Comparison of ENCODE assay signal across 7 cellular contexts in genomic region chr16:25108054-25108453, GRCh38. TPM values are rescaled to one million over a fixed set of nuclear protein-coding genes. Genes with fewer than 3 reads are reported as not detected.
DNase-seq lines count a peak whose midpoint lies in the region; ATAC-seq and TF ChIP-seq lines count a peak whose summit lies in the region.

No MANE protein-coding gene starts in this region.

- H3K4me1 ChIP-seq in neutrophil (ENCODE audit: control insufficient read depth in 1 of 2, insufficient read depth in 1 of 2, low read depth in 1 of 2, low read length in 1 of 2): peaks cover 31% of the 10 kb centered on the region in 2 experiments

- H3K9me3 ChIP-seq in neutrophil: no peaks in the 10 kb centered on the region

- H3K27ac ChIP-seq in neutrophil: peak overlapping the region; percentile 82

- peak overlapping the region; percentile 91 for H3K27ac Mint-ChIP-seq in activated T-helper 17 cell treated with anti-CD3 and anti-CD28 coated beads, Interleukin-2, amount 50 U/mL, for 72 hours

- no peak for ATAC-seq in activated T-helper 17 cell treated with anti-CD3 and anti-CD28 coated beads, Interleukin-2, amount 50 U/mL, for 72 hours (replicated peaks)
- ATAC-seq in GM18505 (IDR thresholded peaks at IDR 0.05; ENCODE audit: unreplicated experiment): no peak

- no peaks in the 10 kb centered on the region for H3K9me3 Mint-ChIP-seq in activated T-helper 17 cell treated with anti-CD3 and anti-CD28 coated beads, Interleukin-2, amount 50 U/mL, for 72 hours

- no peaks in the 10 kb centered on the region for H3K27me3 ChIP-seq in neutrophil

- no peaks in the 10 kb centered on the region for H3K36me3 ChIP-seq in neutrophil

- H3K4me3 Mint-ChIP-seq in activated T-helper 17 cell treated with anti-CD3 and anti-CD28 coated beads, Interleukin-2, amount 50 U/mL, for 72 hours: peak overlapping the region; percentile 88

- H3K4me1 Mint-ChIP-seq in activated T-helper 17 cell treated with anti-CD3 and anti-CD28 coated beads, Interleukin-2, amount 50 U/mL, for 72 hours: peaks cover 14% of the 10 kb centered on the region

- TF ChIP-seq CTCF in GM12864 (IDR thresholded peaks at IDR 0.05; ENCODE audit: low read depth, low read length, missing control alignments) (peak; percentile 51), neutrophil (IDR thresholded peaks at IDR 0.05) (no peak)

- TF ChIP-seq POLR2A in GM18505 (IDR thresholded peaks at IDR 0.05; ENCODE audit: borderline replicate concordance, extremely low read depth, insufficient read depth, insufficient read length): no peak

- H3K4me3 ChIP-seq in GM12864 (ENCODE audit: low read depth, low read length) (no peak overlapping the region), neutrophil (ENCODE audit: low read depth in 1 of 2, low read length in 1 of 2) (peak overlapping the region in 1 of 2 experiments; percentile 95)

- H3K36me3 Mint-ChIP-seq in activated T-helper 17 cell treated with anti-CD3 and anti-CD28 coated beads, Interleukin-2, amount 50 U/mL, for 72 hours (ENCODE audit: low read depth): peaks cover 6% of the 10 kb centered on the region

- H3K27me3 Mint-ChIP-seq in activated T-helper 17 cell treated with anti-CD3 and anti-CD28 coated beads, Interleukin-2, amount 50 U/mL, for 72 hours: no peaks in the 10 kb centered on the region

- DNase-seq in GM12864 (ENCODE audit: low read depth): no peak
- DNase-seq in NCI-H82 (lab: John Stamatoyannopoulos, UW): peak; percentile 44
- DNase-seq in activated CD4-positive, CD25-positive, alpha-beta regulatory T cell treated with anti-CD3 and anti-CD28 coated beads, Interleukin-2, amount 50 U/mL, for 72 hours: no peak
- DNase-seq in NCI-H1105 treated with DMSO at 0.1 percent for 48 hours (lab: John Stamatoyannopoulos, UW): no peak

RNA-seq across cellular contexts. Expression of gene LCMT1, which starts 3.5 kb away (rescaled TPM):
- total RNA-seq in activated T-helper 17 cell treated with anti-CD3 and anti-CD28 coated beads, Interleukin-2, amount 50 U/mL, for 72 hours: 10 to 100 TPM; 33.9 to 43.0 TPM
